In genomic region chrX:13001961-13002671, GRCh38 we compare ENCODE assay signal across 9 cellular contexts. TPM values are rescaled to one million over a fixed set of nuclear protein-coding genes. Genes with fewer than 3 reads are reported as not detected.
DNase-seq lines count a peak whose midpoint lies in the region; ATAC-seq and TF ChIP-seq lines count a peak whose summit lies in the region.
"Had no signal": no experiment of that assay in that cellular context is flagged by ENCODE, and none has a peak within 500 bp of the region (broad histone marks: within the 10 kb centered on the region; RNA-seq: fewer than 3 reads in every experiment).

No MANE protein-coding gene starts in this region.

- peak overlapping the region; percentile 56 for H3K4me2 ChIP-seq in OCI-LY1 (ENCODE audit: low read length)

- no peak overlapping the region for H3K4me3 ChIP-seq in OCI-LY1 (ENCODE audit: low read depth, low read length, poor library complexity, severe bottlenecking)

- H3K4me1 Mint-ChIP-seq in activated T-cell treated with anti-CD3 and anti-CD28 coated beads, Interleukin-2, amount 50 U/mL, for 24 hours (ENCODE audit: low read depth) = peaks cover 84% of the 10 kb centered on the region
- H3K4me1 Mint-ChIP-seq in activated naive CD8-positive, alpha-beta T cell treated with anti-CD3 and anti-CD28 coated beads, Interleukin-2, amount 50 U/mL, for 24 hours = peaks cover 82% of the 10 kb centered on the region
- peaks cover 59% of the 10 kb centered on the region for H3K4me1 Mint-ChIP-seq in stimulated activated effector memory CD8-positive, alpha-beta T cell treated with anti-CD3 and anti-CD28 coated beads, Interleukin-12 subunit alpha, Interleukin-12 subunit beta, amount 100 ng/mL, for 72 hours
- peaks cover 45% of the 10 kb centered on the region for H3K4me1 Mint-ChIP-seq in chondrocyte (ENCODE audit: low read depth)

- peak overlapping the region; percentile 12; the same call in 1 of the 2 replicates for H3K9ac ChIP-seq in OCI-LY1 (ENCODE audit: low read length)

- no peaks in the 10 kb centered on the region for H3K9me3 ChIP-seq in OCI-LY1 (ENCODE audit: low read length)

- H3K27me3 ChIP-seq in OCI-LY1 (ENCODE audit: insufficient read depth, low read length) = no peaks in the 10 kb centered on the region

- H3K4me3 Mint-ChIP-seq in activated T-cell treated with anti-CD3 and anti-CD28 coated beads, Interleukin-2, amount 50 U/mL, for 24 hours = no peak overlapping the region
- no peak overlapping the region for H3K4me3 Mint-ChIP-seq in activated naive CD8-positive, alpha-beta T cell treated with anti-CD3 and anti-CD28 coated beads, Interleukin-2, amount 50 U/mL, for 24 hours
- H3K4me3 Mint-ChIP-seq in stimulated activated effector memory CD8-positive, alpha-beta T cell treated with anti-CD3 and anti-CD28 coated beads, Interleukin-12 subunit alpha, Interleukin-12 subunit beta, amount 100 ng/mL, for 72 hours = no peak overlapping the region
- H3K4me3 Mint-ChIP-seq in chondrocyte (ENCODE audit: unreplicated experiment) = no peak overlapping the region

- H3K79me2 ChIP-seq in OCI-LY1 (ENCODE audit: insufficient read depth, low read length) = no peaks in the 10 kb centered on the region

- no peak for DNase-seq in activated T-cell treated with anti-CD3 and anti-CD28 coated beads, Interleukin-2, amount 50 U/mL, for 24 hours
- DNase-seq in activated T-cell treated with anti-CD3 and anti-CD28 coated beads, Interleukin-2, amount 50 U/mL, for 1 hour = no peak
- DNase-seq in activated naive CD8-positive, alpha-beta T cell treated with anti-CD3 and anti-CD28 coated beads, Interleukin-2, amount 50 U/mL, for 24 hours = no peak
- no peak for DNase-seq in stimulated activated effector memory CD8-positive, alpha-beta T cell treated with anti-CD3 and anti-CD28 coated beads, Interleukin-12 subunit alpha, Interleukin-12 subunit beta, amount 100 ng/mL, for 72 hours (ENCODE audit: low spot score in 2 of 2)
- DNase-seq in inferior parietal cortex (ENCODE audit: extremely low spot score) (no peak), chondrocyte (ENCODE audit: low spot score) (no peak)
- DNase-seq: T1000 had no signal

- H4K20me1 ChIP-seq in OCI-LY1 (ENCODE audit: insufficient read depth, low read length) = no peaks in the 10 kb centered on the region

- no peaks in the 10 kb centered on the region for H3K36me3 Mint-ChIP-seq in activated T-cell treated with anti-CD3 and anti-CD28 coated beads, Interleukin-2, amount 50 U/mL, for 24 hours (ENCODE audit: low read depth)
- H3K36me3 Mint-ChIP-seq in activated naive CD8-positive, alpha-beta T cell treated with anti-CD3 and anti-CD28 coated beads, Interleukin-2, amount 50 U/mL, for 24 hours (ENCODE audit: low read depth) = no peaks in the 10 kb centered on the region
- H3K36me3 Mint-ChIP-seq in stimulated activated effector memory CD8-positive, alpha-beta T cell treated with anti-CD3 and anti-CD28 coated beads, Interleukin-12 subunit alpha, Interleukin-12 subunit beta, amount 100 ng/mL, for 72 hours = peaks cover 6% of the 10 kb centered on the region
- no peaks in the 10 kb centered on the region for H3K36me3 Mint-ChIP-seq in chondrocyte (ENCODE audit: low read depth)

- H3K36me3 ChIP-seq in OCI-LY1 (ENCODE audit: insufficient read depth, low read length) = no peaks in the 10 kb centered on the region

- peak overlapping the region; percentile 87 for H3K27ac Mint-ChIP-seq in activated T-cell treated with anti-CD3 and anti-CD28 coated beads, Interleukin-2, amount 50 U/mL, for 24 hours
- peak overlapping the region; percentile 68 for H3K27ac Mint-ChIP-seq in activated naive CD8-positive, alpha-beta T cell treated with anti-CD3 and anti-CD28 coated beads, Interleukin-2, amount 50 U/mL, for 24 hours
- H3K27ac Mint-ChIP-seq in stimulated activated effector memory CD8-positive, alpha-beta T cell treated with anti-CD3 and anti-CD28 coated beads, Interleukin-12 subunit alpha, Interleukin-12 subunit beta, amount 100 ng/mL, for 72 hours = no peak overlapping the region
- no peak overlapping the region for H3K27ac Mint-ChIP-seq in chondrocyte (ENCODE audit: unreplicated experiment)

- peak overlapping the region; percentile 99 for H3K27ac ChIP-seq in OCI-LY1 (ENCODE audit: low read depth, low read length, poor library complexity, severe bottlenecking)

- TF ChIP-seq CTCF in OCI-LY1 (IDR thresholded peaks at IDR 0.05; ENCODE audit: low read length) = no peak
- no peak for TF ChIP-seq CTCF in chondrocyte (IDR thresholded peaks at IDR 0.05)

- no peaks in the 10 kb centered on the region for H3K9me2 ChIP-seq in OCI-LY1 (ENCODE audit: low read depth, low read length)

- H2AFZ ChIP-seq in OCI-LY1 (ENCODE audit: low read length) = no peak overlapping the region

- no peaks in the 10 kb centered on the region for H3K9me3 Mint-ChIP-seq in activated T-cell treated with anti-CD3 and anti-CD28 coated beads, Interleukin-2, amount 50 U/mL, for 24 hours
- no peaks in the 10 kb centered on the region for H3K9me3 Mint-ChIP-seq in activated naive CD8-positive, alpha-beta T cell treated with anti-CD3 and anti-CD28 coated beads, Interleukin-2, amount 50 U/mL, for 24 hours
- no peaks in the 10 kb centered on the region for H3K9me3 Mint-ChIP-seq in stimulated activated effector memory CD8-positive, alpha-beta T cell treated with anti-CD3 and anti-CD28 coated beads, Interleukin-12 subunit alpha, Interleukin-12 subunit beta, amount 100 ng/mL, for 72 hours
- H3K9me3 Mint-ChIP-seq in chondrocyte (ENCODE audit: low read depth) = no peaks in the 10 kb centered on the region

- peaks cover 98% of the 10 kb centered on the region for H3K4me1 ChIP-seq in OCI-LY1 (ENCODE audit: insufficient read depth, low read length, severe bottlenecking)

- ATAC-seq in activated naive CD8-positive, alpha-beta T cell treated with anti-CD3 and anti-CD28 coated beads, Interleukin-2, amount 50 U/mL, for 24 hours = peak; percentile 53
- peak; percentile 59 for ATAC-seq in stimulated activated effector memory CD8-positive, alpha-beta T cell treated with anti-CD3 and anti-CD28 coated beads, Interleukin-12 subunit alpha, Interleukin-12 subunit beta, amount 100 ng/mL, for 72 hours
- no peak for ATAC-seq in HG02885 (IDR thresholded peaks at IDR 0.05; ENCODE audit: poor library complexity, unreplicated experiment)

- peaks cover 43% of the 10 kb centered on the region for H3K27me3 Mint-ChIP-seq in activated T-cell treated with anti-CD3 and anti-CD28 coated beads, Interleukin-2, amount 50 U/mL, for 24 hours
- H3K27me3 Mint-ChIP-seq in activated naive CD8-positive, alpha-beta T cell treated with anti-CD3 and anti-CD28 coated beads, Interleukin-2, amount 50 U/mL, for 24 hours = no peaks in the 10 kb centered on the region
- H3K27me3 Mint-ChIP-seq in chondrocyte (ENCODE audit: low read depth) = no peaks in the 10 kb centered on the region

- peaks cover 15% of the 10 kb centered on the region for H3F3A ChIP-seq in OCI-LY1 (ENCODE audit: insufficient read depth, low read length)

RNA-seq across cellular contexts. Expression of gene TMSB4X, which starts 27.2 kb away (rescaled TPM):
- total RNA-seq in chondrocyte = 1,769 to 3,180 TPM (median 3,093 TPM) in 3 replicates

RNA-seq across cellular contexts. Expression of gene FAM9C, which starts 42.3 kb away (rescaled TPM):
- total RNA-seq in chondrocyte = not detected in 3 replicates

Comparison
In these comparisons a context has a peak if more than half of its experiments do, and no peak if none do; other contexts are left out.
1. H3K27ac Mint-ChIP-seq: peak in activated T-cell treated with anti-CD3 and anti-CD28 coated beads, Interleukin-2, amount 50 U/mL, for 24 hours (single experiment) and activated naive CD8-positive, alpha-beta T cell treated with anti-CD3 and anti-CD28 coated beads, Interleukin-2, amount 50 U/mL, for 24 hours (single experiment); none in stimulated activated effector memory CD8-positive, alpha-beta T cell treated with anti-CD3 and anti-CD28 coated beads, Interleukin-12 subunit alpha, Interleukin-12 subunit beta, amount 100 ng/mL, for 72 hours (single experiment) and chondrocyte (single experiment).